8 cellular contexts compared by ENCODE assay signal in genomic region chr9:133355881-133356357, GRCh38. TPM values are rescaled to one million over a fixed set of nuclear protein-coding genes. Genes with fewer than 3 reads are reported as not detected.
DNase-seq lines count a peak whose midpoint lies in the region; ATAC-seq and TF ChIP-seq lines count a peak whose summit lies in the region.

No MANE protein-coding gene starts in this region.

- H3K27me3 Mint-ChIP-seq in HFFc6 (ENCODE audit: insufficient read depth), result peaks cover 6% of the 10 kb centered on the region

- H2AFZ ChIP-seq in neuron (ENCODE audit: low read depth, low read length), result no peak overlapping the region

- H3K4me3 ChIP-seq in GM12864 (ENCODE audit: low read depth, low read length) (peak overlapping the region; percentile 61), Peyer's patch (peak overlapping the region; percentile 70 to 91 (median 84)), neuron (ENCODE audit: low read length) (peak overlapping the region; percentile 70)

- H3K4me1 ChIP-seq in Peyer's patch (peaks cover 0 to 41% (median 10%) of the 10 kb centered on the region in 4 donors), neuron (ENCODE audit: insufficient read depth, low read length) (peaks cover 14% of the 10 kb centered on the region)

- H3K27ac ChIP-seq in Peyer's patch (peak overlapping the region; percentile 72 to 88 (median 80)), epithelial cell of prostate (peak overlapping the region; percentile 62)

- TF ChIP-seq POLR2A in Peyer's patch (IDR thresholded peaks at IDR 0.05), result no peak

- H3K36me3 ChIP-seq in Peyer's patch (peaks cover 0 to 48% (median 0%) of the 10 kb centered on the region in 3 donors), neuron (ENCODE audit: insufficient read depth, low read length) (peaks cover 55% of the 10 kb centered on the region)

- peak overlapping the region; percentile 81 for H3K27ac Mint-ChIP-seq in HFFc6

- H3K9me3 Mint-ChIP-seq in HFFc6, result no peaks in the 10 kb centered on the region

- H3K9me3 ChIP-seq in Peyer's patch, result no peaks in the 10 kb centered on the region
- no peaks in the 10 kb centered on the region for H3K9me3 ChIP-seq in neuron (ENCODE audit: low read length)

- H3K4me3 Mint-ChIP-seq in HFFc6, result peak overlapping the region; percentile 96

- no peak for ATAC-seq in HG02884 (IDR thresholded peaks at IDR 0.05; ENCODE audit: unreplicated experiment)

- peaks cover 16% of the 10 kb centered on the region; the same call in 1 of the 2 replicates for H3K36me3 Mint-ChIP-seq in HFFc6 (ENCODE audit: low read depth)

- DNase-seq in GM12864 (ENCODE audit: low read depth) (no peak), HFFc6 (no peak), Peyer's patch (peak in 1 of 3 donors; percentile 62), epithelial cell of prostate (ENCODE audit: low read depth, low spot score) (no peak), amniotic stem cell (lab: John Stamatoyannopoulos, UW) (no peak), SIG-M5 treated with dmso at 0.1 percent for 504 hours (lab: John Stamatoyannopoulos, UW; ENCODE audit: unreplicated experiment) (no peak)

- TF ChIP-seq CTCF in GM12864 (IDR thresholded peaks at IDR 0.05; ENCODE audit: low read depth, low read length, missing control alignments) (no peak), HFFc6 (IDR thresholded peaks at IDR 0.05) (peak; percentile 28; the same call in 1 of the 2 replicates), Peyer's patch (IDR thresholded peaks at IDR 0.05) (no peak)

- peaks cover 28% of the 10 kb centered on the region for H3K4me1 Mint-ChIP-seq in HFFc6 (ENCODE audit: low read depth)

- H3K27me3 ChIP-seq in Peyer's patch (no peaks in the 10 kb centered on the region), neuron (ENCODE audit: insufficient read depth, low read length) (no peaks in the 10 kb centered on the region)

RNA-seq across cellular contexts. Expression of gene SURF1, which starts 0.4 kb away (rescaled TPM):
- total RNA-seq in HFFc6 (2021; fragmentation: NEBNext Ultra II Directional; extraction: Animal tissue kit (Norgen Biotek cat#: 25700)), result 10 to 100 TPM; 25.3 to 29.1 (median 26.8) TPM
- total RNA-seq in Peyer's patch, result 10 to 100 TPM; 41.2 to 75.1 (median 53.4) TPM

RNA-seq across cellular contexts. Expression of gene SURF2, which starts 0.4 kb away (rescaled TPM):
- 10 to 100 TPM; 16.6 to 20.9 (median 18.2) TPM for total RNA-seq in HFFc6 (2021; fragmentation: NEBNext Ultra II Directional; extraction: Animal tissue kit (Norgen Biotek cat#: 25700))
- 10 to 100 TPM in 3 of 4 donors, 1 to 10 TPM in 1; 5.4 to 18.9 (median 15.3) TPM for total RNA-seq in Peyer's patch

RNA-seq across cellular contexts. Expression of gene RPL7A, which starts 7.9 kb away (rescaled TPM):
- 1,000 to 10,000 TPM; 2,011 to 2,156 (median 2,046) TPM for total RNA-seq in HFFc6 (2021; fragmentation: NEBNext Ultra II Directional; extraction: Animal tissue kit (Norgen Biotek cat#: 25700))
- 1,000 to 10,000 TPM in 1 of 4 donors, 100 to 1,000 TPM in 3; 708 to 1,565 (median 870) TPM for total RNA-seq in Peyer's patch

RNA-seq across cellular contexts. Expression of gene MED22, which starts 8.0 kb away (rescaled TPM):
- total RNA-seq in HFFc6 (2021; fragmentation: NEBNext Ultra II Directional; extraction: Animal tissue kit (Norgen Biotek cat#: 25700)), result 10 to 100 TPM; 17.9 to 22.3 (median 20.8) TPM
- 10 to 100 TPM; 23.5 to 42.1 (median 31.2) TPM for total RNA-seq in Peyer's patch

RNA-seq across cellular contexts. Expression of gene SURF6, which starts 19.9 kb away (rescaled TPM):
- total RNA-seq in HFFc6 (2021; fragmentation: NEBNext Ultra II Directional; extraction: Animal tissue kit (Norgen Biotek cat#: 25700)), result 10 to 100 TPM; 11.2 to 19.3 (median 13.5) TPM
- total RNA-seq in Peyer's patch, result 10 to 100 TPM; 16.1 to 41.2 (median 26.8) TPM
